14 cellular contexts compared by ENCODE assay signal in genomic region chr12:93029091-93029490, GRCh38.
DNase-seq lines count a peak whose midpoint lies in the region; ATAC-seq and TF ChIP-seq lines count a peak whose summit lies in the region.
"Had no signal": no experiment of that assay in that cellular context is flagged by ENCODE, and none has a peak within 500 bp of the region (broad histone marks: within the 10 kb centered on the region; RNA-seq: fewer than 3 reads in every experiment).

No MANE protein-coding gene starts in this region.

- no peaks in the 10 kb centered on the region for H3K27me3 ChIP-seq in heart left ventricle
- H3K27me3 ChIP-seq in right atrium auricular region: no peaks in the 10 kb centered on the region
- H3K27me3 ChIP-seq in neuronal stem cell (ENCODE audit: control insufficient read depth in 3 of 3, insufficient read depth in 3 of 3, low read depth in 1 of 3, low read length in 3 of 3): no peaks in the 10 kb centered on the region
- H3K27me3 ChIP-seq in gastroesophageal sphincter: no peaks in the 10 kb centered on the region

- intact Hi-C loops in Right ventricle myocardium inferior (cut with DNase I) (loop anchor here (5.0 kb wide), 1 partner anchor 98 kb away; no protein-coding TSS in a partner anchor), cardiac septum (cut with DNase I) (loop anchor here (2.0 to 5.0 kb wide), 2 partner anchors 98 to 348 kb away; partner anchors contain the start of gene NUDT4), heart left ventricle (cut with DNase I) (loop anchor here in 8 of 10 donors (5.0 to 10.0 kb wide), 8 partner anchors 33 to 366 kb away; partner anchors contain the start of gene NUDT4 (in 1 of the 8))

- H2BK15ac ChIP-seq in neuronal stem cell (ENCODE audit: low read length): no peak overlapping the region

- H3K9me3 ChIP-seq in heart left ventricle: no peaks in the 10 kb centered on the region
- H3K9me3 ChIP-seq in right atrium auricular region: no peaks in the 10 kb centered on the region
- no peaks in the 10 kb centered on the region for H3K9me3 ChIP-seq in neuronal stem cell (replicated peaks in 1 of 2; ENCODE audit: control insufficient read depth in 2 of 2, insufficient read depth in 1 of 2, low read depth in 1 of 2, low read length in 2 of 2)
- H3K9me3 ChIP-seq in gastroesophageal sphincter: no peaks in the 10 kb centered on the region

- H3K36me3 ChIP-seq in heart left ventricle (no peaks in the 10 kb centered on the region), right atrium auricular region (no peaks in the 10 kb centered on the region), neuronal stem cell (replicated peaks in 1 of 2; ENCODE audit: control insufficient read depth in 2 of 2, insufficient read depth in 2 of 2, low read length in 2 of 2) (no peaks in the 10 kb centered on the region), gastroesophageal sphincter (no peaks in the 10 kb centered on the region)

- peaks cover 3% of the 10 kb centered on the region for H3K27me3 Mint-ChIP-seq in activated naive CD8-positive, alpha-beta T cell treated with anti-CD3 and anti-CD28 coated beads for 36 hours

- H3K79me1 ChIP-seq in neuronal stem cell (ENCODE audit: low read depth, low read length): no peaks in the 10 kb centered on the region

- H3K14ac ChIP-seq in neuronal stem cell (ENCODE audit: low read length): no peak overlapping the region

- H2AK5ac ChIP-seq in neuronal stem cell (ENCODE audit: low read depth, low read length): no peak overlapping the region

- H3K27ac Mint-ChIP-seq in activated naive CD8-positive, alpha-beta T cell treated with anti-CD3 and anti-CD28 coated beads for 36 hours: no peak overlapping the region
- H3K27ac Mint-ChIP-seq: CD8-positive, alpha-beta T cell had no signal

- no peak overlapping the region for H3K18ac ChIP-seq in neuronal stem cell (ENCODE audit: low read length)

- H2BK12ac ChIP-seq in neuronal stem cell (ENCODE audit: low read length): no peak overlapping the region

- H3K27ac ChIP-seq in heart left ventricle (peak overlapping the region; percentile 60 to 89 (median 71)), right atrium auricular region (peak overlapping the region; percentile 57 to 73), neuronal stem cell (replicated peaks; ENCODE audit: low read length) (no peak overlapping the region), gastroesophageal sphincter (no peak overlapping the region)
- H3K27ac ChIP-seq: 22Rv1 had no signal

- H3K4me1 ChIP-seq in heart left ventricle: peaks cover 0 to 17% (median 1%) of the 10 kb centered on the region in 12 donors
- H3K4me1 ChIP-seq in right atrium auricular region: peaks cover 0 to 14% of the 10 kb centered on the region in 2 donors
- H3K4me1 ChIP-seq in neuronal stem cell (ENCODE audit: control insufficient read depth in 2 of 2, insufficient read depth in 1 of 2, low read depth in 1 of 2, low read length in 2 of 2): no peaks in the 10 kb centered on the region
- H3K4me1 ChIP-seq in gastroesophageal sphincter: peaks cover 0 to 18% (median 0%) of the 10 kb centered on the region in 3 donors

- WGBS in heart left ventricle, 4 donors: 28 to 45% (median 44%) methylated on average over 4 of the region's 4 CpGs
- no CpG with 5 or more reads among the region's 4 CpGs for whole genome bisulfite sequencing in neuronal stem cell (ENCODE audit: extremely low coverage in 2 of 2, insufficient read length in 2 of 2, insufficient replicate concordance in 1 of 2), 2 donors
- 50 to 60% methylated on average over 1 of the region's 4 CpGs for WGBS in gastroesophageal sphincter (ENCODE audit: low coverage in 1 of 2), 2 donors

- no peak overlapping the region for H3K4me3 Mint-ChIP-seq in activated naive CD8-positive, alpha-beta T cell treated with anti-CD3 and anti-CD28 coated beads for 36 hours
- H3K4me3 Mint-ChIP-seq: CD14-positive monocyte; CD8-positive, alpha-beta T cell had no signal

- H3K4ac ChIP-seq in neuronal stem cell (ENCODE audit: low read length): no peak overlapping the region

- no peak overlapping the region for H3K4me2 ChIP-seq in neuronal stem cell (ENCODE audit: insufficient read depth, low read length, poor library complexity, severe bottlenecking)

- no peak for TF ChIP-seq EP300 in gastroesophageal sphincter (IDR thresholded peaks at IDR 0.05)

- H3K23ac ChIP-seq in neuronal stem cell (ENCODE audit: low read depth, low read length, poor library complexity): peak overlapping the region; percentile 10

- TF ChIP-seq CTCF in heart left ventricle (IDR thresholded peaks at IDR 0.05): peak in 2 of 12 donors; percentile 15 to 22
- peak in 1 of 2 donors; percentile 12 for TF ChIP-seq CTCF in right atrium auricular region (IDR thresholded peaks at IDR 0.05)
- TF ChIP-seq CTCF in gastroesophageal sphincter (IDR thresholded peaks at IDR 0.05): no peak

- H4K8ac ChIP-seq in neuronal stem cell (ENCODE audit: low read depth, low read length): no peak overlapping the region

- H3K36me3 Mint-ChIP-seq in activated naive CD8-positive, alpha-beta T cell treated with anti-CD3 and anti-CD28 coated beads for 36 hours: no peaks in the 10 kb centered on the region
- H3K36me3 Mint-ChIP-seq: CD14-positive monocyte; CD8-positive, alpha-beta T cell had no signal

- peak; percentile 87 for ATAC-seq in Right ventricle myocardium inferior
- ATAC-seq in heart left ventricle: peak; percentile 79 to 96 (median 93)
- ATAC-seq in gastroesophageal sphincter: no peak
- ATAC-seq: CD8-positive, alpha-beta T cell had no signal

- H2BK120ac ChIP-seq in neuronal stem cell (ENCODE audit: low read depth, low read length): no peak overlapping the region

- no peak overlapping the region for H3K9ac ChIP-seq in neuronal stem cell (ENCODE audit: low read depth, low read length, poor library complexity)

- H2BK5ac ChIP-seq in neuronal stem cell (ENCODE audit: low read length): no peak overlapping the region

- H3K4me1 Mint-ChIP-seq in activated naive CD8-positive, alpha-beta T cell treated with anti-CD3 and anti-CD28 coated beads for 36 hours: peaks cover 1% of the 10 kb centered on the region
- H3K4me1 Mint-ChIP-seq: CD14-positive monocyte had no signal

- H4K91ac ChIP-seq in neuronal stem cell (ENCODE audit: low read depth, low read length, poor library complexity): no peak overlapping the region

- DNase-seq in Right ventricle myocardium inferior (ENCODE audit: missing footprints): no peak
- no peak for DNase-seq in cardiac septum (ENCODE audit: low spot score)
- peak; percentile 14 to 75 (median 52) for DNase-seq in heart left ventricle
- no peak for DNase-seq in right atrium auricular region (ENCODE audit: low spot score)
- no peak for DNase-seq in neuronal stem cell (ENCODE audit: low spot score)
- DNase-seq in activated naive CD8-positive, alpha-beta T cell treated with anti-CD3 and anti-CD28 coated beads for 36 hours: no peak
- no peak for DNase-seq in NCI-H524 treated with DMSO at 0.1 percent for 48 hours (lab: John Stamatoyannopoulos, UW)
- DNase-seq: CD8-positive, alpha-beta T cell; COR-L47; GF-D8; H7 had no signal

- no peak overlapping the region for H2AFZ ChIP-seq in neuronal stem cell (ENCODE audit: low read length)

- no peaks in the 10 kb centered on the region for H3K9me3 Mint-ChIP-seq in activated naive CD8-positive, alpha-beta T cell treated with anti-CD3 and anti-CD28 coated beads for 36 hours
- H3K9me3 Mint-ChIP-seq: CD14-positive monocyte; CD8-positive, alpha-beta T cell had no signal

- TF ChIP-seq POLR2A in heart left ventricle (IDR thresholded peaks at IDR 0.05) (peak in 1 of 2 donors; percentile 17), gastroesophageal sphincter (IDR thresholded peaks at IDR 0.05) (no peak)

- no peak overlapping the region for H3K4me3 ChIP-seq in heart left ventricle
- H3K4me3 ChIP-seq in right atrium auricular region: no peak overlapping the region
- H3K4me3 ChIP-seq in neuronal stem cell (ENCODE audit: low read length in 2 of 2): no peak overlapping the region
- no peak overlapping the region for H3K4me3 ChIP-seq in gastroesophageal sphincter

Comparison
In these comparisons a context has a peak if more than half of its experiments do, and no peak if none do; other contexts are left out.
1. DNase-seq: peak in heart left ventricle (5 of 5); none in Right ventricle myocardium inferior (single experiment), cardiac septum (single experiment), right atrium auricular region (single experiment), neuronal stem cell (single experiment), activated naive CD8-positive, alpha-beta T cell treated with anti-CD3 and anti-CD28 coated beads for 36 hours (single experiment) and NCI-H524 treated with DMSO at 0.1 percent for 48 hours (single experiment).
2. H3K27ac ChIP-seq: peak in heart left ventricle (12 of 12) and right atrium auricular region (2 of 2); none in neuronal stem cell (single experiment) and gastroesophageal sphincter (0 of 4).